1 cellular context compared by ENCODE assay signal in genomic region chr6:37637562-37638413, GRCh38.
TF ChIP-seq lines count a peak whose summit lies in the region.

No MANE protein-coding gene starts in this region.

TF ChIP-seq in IMR-90, 13 proteins besides CTCF, POLR2A, EP300 and RAD21:
- TF ChIP-seq SMC3 (IDR thresholded peaks at IDR 0.05; ENCODE audit: low read depth, low read length) = no peak
- TF ChIP-seq FOS (IDR thresholded peaks at IDR 0.05; ENCODE audit: low read depth, low read length) = no peak
- no peak for TF ChIP-seq USF2 (IDR thresholded peaks at IDR 0.05; ENCODE audit: low read depth, low read length)
- no peak for TF ChIP-seq CEBPB (IDR thresholded peaks at IDR 0.05; ENCODE audit: low read depth, low read length)
- TF ChIP-seq ELK1 (IDR thresholded peaks at IDR 0.05; ENCODE audit: borderline replicate concordance, low read depth, low read length) = no peak
- no peak for TF ChIP-seq MAFK (IDR thresholded peaks at IDR 0.05; ENCODE audit: low read depth, low read length)
- TF ChIP-seq MXI1 (IDR thresholded peaks at IDR 0.05; ENCODE audit: borderline replicate concordance, low read depth, low read length) = no peak
- no peak for TF ChIP-seq RFX5 (IDR thresholded peaks at IDR 0.05; ENCODE audit: low read depth, low read length)
- no peak for TF ChIP-seq RCOR1 (IDR thresholded peaks at IDR 0.05; ENCODE audit: insufficient replicate concordance, low read length)
- TF ChIP-seq MAZ (IDR thresholded peaks at IDR 0.05; ENCODE audit: borderline replicate concordance, low read depth, low read length) = no peak
- no peak for TF ChIP-seq NFE2L2 (IDR thresholded peaks at IDR 0.05; ENCODE audit: low read depth, low read length)
- TF ChIP-seq CHD1 (IDR thresholded peaks at IDR 0.05; ENCODE audit: low read depth, low read length) = no peak
- no peak for TF ChIP-seq BHLHE40 (IDR thresholded peaks at IDR 0.05; ENCODE audit: low read depth, low read length)
